In the genomic region with DNA sequence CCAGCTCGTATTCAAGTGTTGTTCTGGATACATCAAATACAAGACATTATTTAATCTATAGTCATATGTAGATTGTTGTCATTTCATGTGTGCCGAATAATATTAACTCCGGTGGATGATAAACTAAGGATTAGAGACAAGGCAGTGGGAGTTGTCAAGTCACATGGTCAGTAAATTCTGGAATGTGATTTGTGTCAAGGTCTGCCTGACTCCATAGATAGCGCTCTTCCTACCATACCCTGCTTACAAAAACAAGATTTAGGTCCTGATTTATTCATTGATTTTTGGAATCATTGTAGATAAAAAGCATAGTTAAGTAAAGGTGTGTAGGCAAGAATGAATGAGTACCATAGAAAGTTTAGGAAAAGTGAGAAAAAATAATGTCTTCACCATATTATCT, we compare ENCODE assay signal across 20 cellular contexts. TPM values are rescaled to one million over a fixed set of nuclear protein-coding genes. Genes with fewer than 3 reads are reported as not detected.
A peak's percentile ranks its signal among the peaks of the same experiment; 100 is the strongest.
DNase-seq lines count a peak whose midpoint lies in the region; ATAC-seq and TF ChIP-seq lines count a peak whose summit lies in the region.
"Had no signal": no experiment of that assay in that cellular context is flagged by ENCODE, and none has a peak within 500 bp of the region (broad histone marks: within the 10 kb centered on the region; RNA-seq: fewer than 3 reads in every experiment).

No MANE protein-coding gene starts in this region.

- intact Hi-C loops in Right ventricle myocardium inferior (cut with DNase I) (loop anchor here (5.0 to 10.0 kb wide), 3 partner anchors 40 to 237 kb away; partner anchors contain the start of genes FPGT and LRRIQ3), cardiac septum (cut with DNase I) (loop anchor here (5.0 to 10.0 kb wide), 2 partner anchors 125 to 227 kb away; no protein-coding TSS in a partner anchor), heart left ventricle (cut with DNase I) (loop anchor here in 2 of 10 donors (5.0 to 10.0 kb wide), 2 partner anchors 125 to 227 kb away; no protein-coding TSS in a partner anchor), left cardiac atrium (cut with DNase I) (no loop called here), left ventricle myocardium superior (cut with micrococcal nuclease) (no loop called here), breast epithelium (cut with DNase I; ENCODE audit: low total_unique reads) (no loop called here)

- TF ChIP-seq CTCF in heart left ventricle (IDR thresholded peaks at IDR 0.05) (no peak), breast epithelium (IDR thresholded peaks at IDR 0.05) (no peak)

- H3K4me1 ChIP-seq in heart left ventricle (no peaks in the 10 kb centered on the region), breast epithelium (no peaks in the 10 kb centered on the region)
- H3K4me1 ChIP-seq: A549, Caco-2 had no signal

- peaks cover 0 to 5% (median 0%) of the 10 kb centered on the region in 12 donors for H3K9me3 ChIP-seq in heart left ventricle
- H3K9me3 ChIP-seq in breast epithelium: no peaks in the 10 kb centered on the region
- H3K9me3 ChIP-seq: A549; BLaER1 treated with 17β-estradiol and CSF1 and Interleukin-3, amounts not matched to agents 10 nM and 100 nM; Caco-2 had no signal

- peak overlapping the region in 10 of 12 donors; percentile 38 to 84 (median 70) for H3K27ac ChIP-seq in heart left ventricle
- H3K27ac ChIP-seq in breast epithelium: no peak overlapping the region
- H3K27ac ChIP-seq: 22Rv1; A549; BLaER1 treated with 17β-estradiol and CSF1 and Interleukin-3, amounts not matched to agents 10 nM and 100 nM; C4-2B had no signal

- DNase-seq in Right ventricle myocardium inferior (ENCODE audit: missing footprints) (no peak), cardiac septum (ENCODE audit: low spot score) (no peak), heart left ventricle (no peak), left cardiac atrium (no peak), left ventricle myocardium superior (no peak), breast epithelium (ENCODE audit: low spot score in 2 of 2) (no peak)
- no peak for DNase-seq in stimulated activated CD4-positive, alpha-beta T cell treated with anti-CD3 and anti-CD28 coated beads, Interleukin-15, amount 100 ng/mL, for 24 hours
- DNase-seq: AML-193; Caco-2; Calu3; CD4-positive, alpha-beta T cell; CD8-positive, alpha-beta T cell; DMS79 treated with DMSO at 0.1 percent for 48 hours; GF-D8 had no signal

- H3K36me3 ChIP-seq in heart left ventricle: peaks cover 0 to 10% (median 0%) of the 10 kb centered on the region in 9 donors
- H3K36me3 ChIP-seq in breast epithelium: no peaks in the 10 kb centered on the region
- H3K36me3 ChIP-seq: BLaER1 treated with 17β-estradiol and CSF1 and Interleukin-3, amounts not matched to agents 10 nM and 100 nM had no signal

- 44 to 61% (median 60%) methylated on average over 4 of the region's 4 CpGs for WGBS in heart left ventricle, 4 donors

- peak; percentile 30 for ATAC-seq in Right ventricle myocardium inferior
- peak in 3 of 4 donors; percentile 46 to 52 (median 50) for ATAC-seq in heart left ventricle
- no peak for ATAC-seq in left cardiac atrium
- peak; percentile 34 for ATAC-seq in left ventricle myocardium superior
- ATAC-seq: A549; CD8-positive, alpha-beta T cell had no signal

- H3K27me3 ChIP-seq in heart left ventricle (no peaks in the 10 kb centered on the region), breast epithelium (no peaks in the 10 kb centered on the region)
- H3K27me3 ChIP-seq: BLaER1 treated with 17β-estradiol and CSF1 and Interleukin-3, amounts not matched to agents 10 nM and 100 nM had no signal

- no peak for TF ChIP-seq POLR2A in heart left ventricle (IDR thresholded peaks at IDR 0.05)
- no peak for TF ChIP-seq POLR2A in breast epithelium (IDR thresholded peaks at IDR 0.05)

- H3K4me3 ChIP-seq in heart left ventricle (peak overlapping the region in 10 of 12 donors; percentile 5 to 57 (median 47)), breast epithelium (no peak overlapping the region)
- H3K4me3 ChIP-seq: A549; BLaER1 treated with 17β-estradiol and CSF1 and Interleukin-3, amounts not matched to agents 10 nM and 100 nM had no signal

RNA-seq across cellular contexts. Expression of gene TNNI3K, which starts 2.6 kb away (rescaled TPM):
- total RNA-seq in Right ventricle myocardium inferior (83.9 TPM), cardiac septum (55.2 TPM), heart left ventricle (100 to 1,000 TPM in 1 of 9 donors, 10 to 100 TPM in 8; 35.9 to 108 (median 59.9) TPM), left cardiac atrium (10 to 100 TPM in 1 of 2 donors, 1 to 10 TPM in 1; 4.8 to 33.0 TPM), left ventricle myocardium superior (93.4 TPM), breast epithelium (1 to 10 TPM; 1.3 to 3.7 (median 2.5) TPM)
- 10 to 100 TPM; 11.5 to 93.4 TPM for polyA plus RNA-seq in heart left ventricle
- total RNA-seq: A172, Caco-2, Calu3 had no signal
- polyA plus RNA-seq: BJ had no signal

RNA-seq across cellular contexts. Expression of gene FPGT, which starts 39.7 kb away (rescaled TPM):
- total RNA-seq in Right ventricle myocardium inferior (11.6 TPM), cardiac septum (14.9 TPM), heart left ventricle (10 to 100 TPM in 6 of 9 donors, 1 to 10 TPM in 3; 7.8 to 22.5 (median 11.8) TPM), left cardiac atrium (10 to 100 TPM; 11.7 to 12.5 TPM), left ventricle myocardium superior (12.2 TPM), breast epithelium (10 to 100 TPM; 11.5 to 23.7 (median 17.3) TPM)
- polyA plus RNA-seq in heart left ventricle: 10 to 100 TPM in 1 of 2 donors, 1 to 10 TPM in 1; 6.1 to 11.8 TPM

RNA-seq across cellular contexts. Expression of gene LRRIQ3, which starts 39.8 kb away (rescaled TPM):
- 0.49 TPM for total RNA-seq in Right ventricle myocardium inferior
- total RNA-seq in cardiac septum: 0.43 TPM
- total RNA-seq in heart left ventricle: 1 to 10 TPM in 3 of 9 donors, under 1 TPM in 6; 0.07 to 1.5 (median 0.56) TPM
- under 1 TPM; 0.27 to 0.32 TPM for polyA plus RNA-seq in heart left ventricle
- total RNA-seq in left cardiac atrium: under 1 TPM; 0.18 to 0.29 TPM
- total RNA-seq in left ventricle myocardium superior: 0.35 TPM
- total RNA-seq in breast epithelium: 1 to 10 TPM in 2 of 3 donors, under 1 TPM in 1; 0.33 to 2.6 (median 1.8) TPM
- total RNA-seq: CD8-positive, alpha-beta T cell had no signal

Comparison
In these comparisons a context has a peak if more than half of its experiments do, and no peak if none do; other contexts are left out.
1. ATAC-seq: peak in Right ventricle myocardium inferior (single experiment), heart left ventricle (3 of 4) and left ventricle myocardium superior (single experiment); none in left cardiac atrium (0 of 2).
2. intact Hi-C loops: an anchor here in Right ventricle myocardium inferior (5.0 to 10.0 kb wide) and cardiac septum (5.0 to 10.0 kb wide); none called in left cardiac atrium, left ventricle myocardium superior and breast epithelium.
3. H3K27ac ChIP-seq: peak in heart left ventricle (10 of 12); none in breast epithelium (0 of 2).
4. H3K4me3 ChIP-seq: peak in heart left ventricle (10 of 12); none in breast epithelium (0 of 3).